Comparison of ENCODE assay signal across 22 cellular contexts in genomic region chr13:84831666-84832657, GRCh38.
"Had no signal": no experiment of that assay in that cellular context is flagged by ENCODE, and none has a peak within 500 bp of the region (broad histone marks: within the 10 kb centered on the region; RNA-seq: fewer than 3 reads in every experiment).

No MANE protein-coding gene starts in this region.

- H3K4me3 ChIP-seq: ascending aorta, hepatocyte, ovary, prostate gland, transverse colon had no signal

- H3K4me1 ChIP-seq: ascending aorta, prostate gland, transverse colon had no signal

- H3K4me2 ChIP-seq: hepatocyte had no signal

- H2AFZ ChIP-seq: hepatocyte had no signal

- ATAC-seq: activated T-cell treated with anti-CD3 and anti-CD28 coated beads, Interleukin-2, amount 50 U/mL, for 72 hours; left cardiac atrium; natural killer cell treated with Interleukin-12 subunit alpha and Interleukin-12 subunit beta and Interleukin-15 and Interleukin-18, amount 100 ng/mL, for 72 hours had no signal

- H3K27me3 ChIP-seq: ascending aorta, brain microvascular endothelial cell, hepatocyte, neutrophil, ovary, transverse colon had no signal

- DNase-seq: activated CD4-positive, alpha-beta memory T cell treated with anti-CD3 and anti-CD28 coated beads, Interleukin-2, amount 10 ng/mL, durations not matched to agents 7 days and 5 days; activated CD4-positive, alpha-beta T cell treated with anti-CD3 and anti-CD28 coated beads for 48 hours; activated CD4-positive, CD25-positive, alpha-beta regulatory T cell; activated effector memory CD4-positive, alpha-beta T cell treated with Interleukin-2 at 50 U/mL for 16 hours; activated naive CD4-positive, alpha-beta T cell treated with anti-CD3 and anti-CD28 coated beads, Interleukin-2, amount 50 U/mL, for 16 hours; activated T-cell treated with anti-CD3 and anti-CD28 coated beads, Interleukin-2, amount 50 U/mL, for 72 hours; brain microvascular endothelial cell; caudate nucleus; dermis blood vessel endothelial cell; effector CD8-positive, alpha-beta T cell; foreskin melanocyte; left cardiac atrium; stimulated activated CD4-positive, alpha-beta T cell treated with anti-CD3 and anti-CD28 coated beads, Interleukin-1b, Interleukin-23, amount 100 ng/mL, for 48 hours; T1000; transverse colon had no signal

- FAIRE-seq: islet of Langerhans had no signal

- H3K9me3 ChIP-seq: ascending aorta, neutrophil, ovary, prostate gland, transverse colon had no signal

- H3K79me2 ChIP-seq: hepatocyte had no signal

- H3K36me3 ChIP-seq: ascending aorta, brain microvascular endothelial cell, neutrophil, ovary, prostate gland, transverse colon had no signal

- H3K27ac ChIP-seq: ascending aorta, brain microvascular endothelial cell, hepatocyte, neutrophil, ovary, prostate gland, transverse colon had no signal
